ENCODE assay signal across 8 cellular contexts in genomic region chr14:63727231-63727735, GRCh38. TPM values are rescaled to one million over a fixed set of nuclear protein-coding genes. Genes with fewer than 3 reads are reported as not detected.
DNase-seq lines count a peak whose midpoint lies in the region; ATAC-seq and TF ChIP-seq lines count a peak whose summit lies in the region.

No MANE protein-coding gene starts in this region.

- no peaks in the 10 kb centered on the region for H3K9me2 ChIP-seq in hepatocyte (replicated peaks; ENCODE audit: insufficient read depth)

- WGBS in hepatocyte (ENCODE audit: low lambda C conversion rate, missing lambda C conversion rate) = under 1% methylated on average over 44 of the region's 45 CpGs

- H3K4me1 Mint-ChIP-seq in progenitor cell of endocrine pancreas (ENCODE audit: low read depth) = peaks cover 18% of the 10 kb centered on the region

- intact Hi-C loops in ascending aorta (cut with DNase I) = loop anchor here (2.0 kb wide), 1 partner anchor 84 kb away; no protein-coding TSS in a partner anchor

- no peaks in the 10 kb centered on the region for H4K20me1 ChIP-seq in hepatocyte (ENCODE audit: insufficient read depth, poor library complexity, severe bottlenecking)

- no peaks in the 10 kb centered on the region for H3K27me3 ChIP-seq in ascending aorta
- no peaks in the 10 kb centered on the region for H3K27me3 ChIP-seq in hepatocyte

- peak overlapping the region; percentile 96 to 100 for H3K4me3 ChIP-seq in ascending aorta
- H3K4me3 ChIP-seq in hepatocyte = peak overlapping the region; percentile 97

- H3K79me2 ChIP-seq in hepatocyte = peaks cover 47% of the 10 kb centered on the region

- DNase-seq in AG08396 (ENCODE audit: low spot score) = peak; percentile 82
- DNase-seq in NCI-H748 (lab: John Stamatoyannopoulos, UW; ENCODE audit: unreplicated experiment) = peak; percentile 77
- peak in 1 of 2 donors; percentile 69 for DNase-seq in ascending aorta (ENCODE audit: low spot score in 2 of 2)
- DNase-seq in hepatocyte (ENCODE audit: low spot score) = peak; percentile 66
- peak; percentile 38 for DNase-seq in progenitor cell of endocrine pancreas (ENCODE audit: low spot score, unreplicated experiment)
- no peak for DNase-seq in NOMO-1 (lab: John Stamatoyannopoulos, UW; ENCODE audit: unreplicated experiment in 2 of 2)

- H3K27ac Mint-ChIP-seq in progenitor cell of endocrine pancreas = peak overlapping the region; percentile 98

- no peaks in the 10 kb centered on the region for H3K9me3 Mint-ChIP-seq in progenitor cell of endocrine pancreas (ENCODE audit: low read depth)

- peak overlapping the region; percentile 86 for H3K4me2 ChIP-seq in hepatocyte

- H3K36me3 ChIP-seq in ascending aorta (peaks cover 0 to 3% of the 10 kb centered on the region in 2 donors), hepatocyte (replicated peaks; ENCODE audit: insufficient read depth, low read depth) (no peaks in the 10 kb centered on the region)

- H3K27ac ChIP-seq in ascending aorta (peak overlapping the region; percentile 87 to 93), hepatocyte (peak overlapping the region; percentile 89)

- no peaks in the 10 kb centered on the region for H3K9me3 ChIP-seq in ascending aorta
- H3K9me3 ChIP-seq in hepatocyte (ENCODE audit: low read depth) = no peaks in the 10 kb centered on the region

- H3K4me1 ChIP-seq in ascending aorta = peaks cover 0 to 13% of the 10 kb centered on the region in 2 donors
- H3K4me1 ChIP-seq in hepatocyte (ENCODE audit: insufficient read depth) = no peaks in the 10 kb centered on the region

- no peak for TF ChIP-seq CTCF in ascending aorta (IDR thresholded peaks at IDR 0.05)
- TF ChIP-seq CTCF in hepatocyte (IDR thresholded peaks at IDR 0.05; ENCODE audit: poor library complexity) = no peak
- TF ChIP-seq CTCF in progenitor cell of endocrine pancreas (IDR thresholded peaks at IDR 0.05; ENCODE audit: unreplicated experiment) = no peak

- H2AFZ ChIP-seq in hepatocyte = peak overlapping the region; percentile 98

- ATAC-seq in GM18498 (IDR thresholded peaks at IDR 0.05; ENCODE audit: unreplicated experiment) (peak; percentile 41), HG02870 (IDR thresholded peaks at IDR 0.05; ENCODE audit: unreplicated experiment) (peak; percentile 38)

- peak overlapping the region; percentile 98 for H3K4me3 Mint-ChIP-seq in progenitor cell of endocrine pancreas (ENCODE audit: low read depth)

- no peaks in the 10 kb centered on the region for H3K36me3 Mint-ChIP-seq in progenitor cell of endocrine pancreas (ENCODE audit: insufficient read depth)

- H3K27me3 Mint-ChIP-seq in progenitor cell of endocrine pancreas = peaks cover 23% of the 10 kb centered on the region

RNA-seq across cellular contexts. Expression of gene SGPP1, which starts 0.6 kb away (rescaled TPM):
- 20.3 TPM for total RNA-seq in ascending aorta
- total RNA-seq in hepatocyte = 19.8 and 23.9 TPM in 2 replicates
- 12.0 and 17.8 TPM in 2 replicates for polyA plus RNA-seq in hepatocyte
- total RNA-seq in progenitor cell of endocrine pancreas = 6.4 and 6.5 TPM in 2 replicates

Comparison
In these comparisons a context has a peak if more than half of its experiments do, and no peak if none do; other contexts are left out.
1. DNase-seq: peak in AG08396 (single experiment), NCI-H748 (single experiment), hepatocyte (single experiment) and progenitor cell of endocrine pancreas (single experiment); none in NOMO-1 (0 of 2).